ENCODE assay signal across 9 cellular contexts in genomic region chr6:44269921-44270525, GRCh38. TPM values are rescaled to one million over a fixed set of nuclear protein-coding genes. Genes with fewer than 3 reads are reported as not detected.
DNase-seq lines count a peak whose midpoint lies in the region; ATAC-seq and TF ChIP-seq lines count a peak whose summit lies in the region.
"Had no signal": no experiment of that assay in that cellular context is flagged by ENCODE, and none has a peak within 500 bp of the region (broad histone marks: within the 10 kb centered on the region; RNA-seq: fewer than 3 reads in every experiment).

TMEM151B (plus strand) TSS chr6:44270450; CDS start chr6:44270743, 293 bp downstream.

- no peaks in the 10 kb centered on the region for H3K36me3 ChIP-seq in tibial nerve

- peak within 1 kb of the TSS in 3 of 4 donors; percentile 16 to 49 (median 29) for H3K4me3 ChIP-seq in tibial nerve

- H3K27me3 Mint-ChIP-seq in activated T-helper 1 cell treated with anti-CD3 and anti-CD28 coated beads, Interleukin-12 subunit alpha, Interleukin-12 subunit beta, Interleukin-2, Interleukin-4 antibody, amounts not matched to agents 30 ng/mL and 10 ng/mL and 1 ng/mL, durations not matched to agents 14 hours and 24 hours and 36 hours (ENCODE audit: insufficient read depth): peaks cover 50% of the 10 kb centered on the region
- H3K27me3 Mint-ChIP-seq in immature natural killer cell (ENCODE audit: low read depth in 3 of 3): peaks cover 12 to 35% (median 28%) of the 10 kb centered on the region in 3 donors

- no peak for ATAC-seq in GM18909 (IDR thresholded peaks at IDR 0.05; ENCODE audit: poor library complexity, unreplicated experiment)

- H3K27me3 ChIP-seq in tibial nerve: peaks cover 0 to 68% of the 10 kb centered on the region in 2 donors

- peak within 1 kb of the TSS; percentile 54 for H3K4me3 Mint-ChIP-seq in activated T-helper 1 cell treated with anti-CD3 and anti-CD28 coated beads, Interleukin-12 subunit alpha, Interleukin-12 subunit beta, Interleukin-2, Interleukin-4 antibody, amounts not matched to agents 30 ng/mL and 10 ng/mL and 1 ng/mL, durations not matched to agents 14 hours and 24 hours and 36 hours
- H3K4me3 Mint-ChIP-seq in immature natural killer cell: peak within 1 kb of the TSS; percentile 68 to 81 (median 70)

- H3K27ac Mint-ChIP-seq in activated T-helper 1 cell treated with anti-CD3 and anti-CD28 coated beads, Interleukin-12 subunit alpha, Interleukin-12 subunit beta, Interleukin-2, Interleukin-4 antibody, amounts not matched to agents 30 ng/mL and 10 ng/mL and 1 ng/mL, durations not matched to agents 14 hours and 24 hours and 36 hours: no peak within 1 kb of the TSS
- H3K27ac Mint-ChIP-seq in immature natural killer cell: no peak within 1 kb of the TSS

- WGBS in tibial nerve, 2 donors: 18 to 31% methylated on average over 10 to 26 of the region's 29 CpGs

- no peak for TF ChIP-seq EP300 in tibial nerve (IDR thresholded peaks at IDR 0.05)

- TF ChIP-seq POLR2A in tibial nerve (IDR thresholded peaks at IDR 0.05): no peak

- H3K27ac ChIP-seq in tibial nerve: no peak within 1 kb of the TSS

- peaks cover 0 to 19% (median 0%) of the 10 kb centered on the region in 4 donors for H3K4me1 ChIP-seq in tibial nerve

- peak; percentile 42 for DNase-seq in activated T-cell treated with anti-CD3 and anti-CD28 coated beads, Interleukin-2, amount 50 U/mL, for 1 hour
- DNase-seq in activated T-cell treated with anti-CD3 and anti-CD28 coated beads for 4 hours (no peak), immature natural killer cell (no peak), tibial nerve (ENCODE audit: low spot score in 2 of 2) (no peak), HuH-7.5 (ENCODE audit: low spot score) (no peak), GM03348 (ENCODE audit: low spot score) (no peak)
- DNase-seq in activated T-helper 1 cell treated with anti-CD3 and anti-CD28 coated beads, Interleukin-12 subunit alpha, Interleukin-12 subunit beta, Interleukin-2, Interleukin-4 antibody, amounts not matched to agents 30 ng/mL and 10 ng/mL and 1 ng/mL, durations not matched to agents 14 hours and 24 hours and 36 hours (ENCODE audit: low spot score): no peak
- DNase-seq: NCI-H1694 treated with DMSO at 0.1 percent for 48 hours had no signal

- H3K4me1 Mint-ChIP-seq in activated T-helper 1 cell treated with anti-CD3 and anti-CD28 coated beads, Interleukin-12 subunit alpha, Interleukin-12 subunit beta, Interleukin-2, Interleukin-4 antibody, amounts not matched to agents 30 ng/mL and 10 ng/mL and 1 ng/mL, durations not matched to agents 14 hours and 24 hours and 36 hours (ENCODE audit: low read depth): peaks cover 31% of the 10 kb centered on the region
- peaks cover 19 to 22% of the 10 kb centered on the region in 2 donors for H3K4me1 Mint-ChIP-seq in immature natural killer cell

- H3K9me3 ChIP-seq in tibial nerve: no peaks in the 10 kb centered on the region

- no peak for TF ChIP-seq CTCF in tibial nerve (IDR thresholded peaks at IDR 0.05)

- intact Hi-C loops in activated T-helper 1 cell treated with anti-CD3 and anti-CD28 coated beads, Interleukin-12 subunit alpha, Interleukin-12 subunit beta, Interleukin-2, Interleukin-4 antibody, amounts not matched to agents 30 ng/mL and 10 ng/mL and 1 ng/mL, durations not matched to agents 14 hours and 24 hours and 36 hours (cut with micrococcal nuclease): loop anchor here (2.0 kb wide), 3 partner anchors 27 to 185 kb away; no protein-coding TSS in a partner anchor

- no peaks in the 10 kb centered on the region for H3K36me3 Mint-ChIP-seq in activated T-helper 1 cell treated with anti-CD3 and anti-CD28 coated beads, Interleukin-12 subunit alpha, Interleukin-12 subunit beta, Interleukin-2, Interleukin-4 antibody, amounts not matched to agents 30 ng/mL and 10 ng/mL and 1 ng/mL, durations not matched to agents 14 hours and 24 hours and 36 hours (ENCODE audit: low read depth)
- peaks cover 0 to 4% (median 0%) of the 10 kb centered on the region in 3 donors for H3K36me3 Mint-ChIP-seq in immature natural killer cell

- H3K9me3 Mint-ChIP-seq in activated T-helper 1 cell treated with anti-CD3 and anti-CD28 coated beads, Interleukin-12 subunit alpha, Interleukin-12 subunit beta, Interleukin-2, Interleukin-4 antibody, amounts not matched to agents 30 ng/mL and 10 ng/mL and 1 ng/mL, durations not matched to agents 14 hours and 24 hours and 36 hours: no peaks in the 10 kb centered on the region
- H3K9me3 Mint-ChIP-seq in immature natural killer cell: no peaks in the 10 kb centered on the region

RNA-seq across cellular contexts. Expression of gene TMEM151B, which starts in this region (rescaled TPM):
- total RNA-seq in activated T-helper 1 cell treated with anti-CD3 and anti-CD28 coated beads, Interleukin-12 subunit alpha, Interleukin-12 subunit beta, Interleukin-2, Interleukin-4 antibody, amounts not matched to agents 30 ng/mL and 10 ng/mL and 1 ng/mL, durations not matched to agents 14 hours and 24 hours and 36 hours: 0.29 TPM in 1 of 2 replicates, not detected in the other
- polyA plus RNA-seq in immature natural killer cell: not detected
- under 1 TPM in 1 of 4 donors, not detected in 3; 0.42 TPM for total RNA-seq in tibial nerve
